ENCODE assay signal across 24 cellular contexts in the genomic region with DNA sequence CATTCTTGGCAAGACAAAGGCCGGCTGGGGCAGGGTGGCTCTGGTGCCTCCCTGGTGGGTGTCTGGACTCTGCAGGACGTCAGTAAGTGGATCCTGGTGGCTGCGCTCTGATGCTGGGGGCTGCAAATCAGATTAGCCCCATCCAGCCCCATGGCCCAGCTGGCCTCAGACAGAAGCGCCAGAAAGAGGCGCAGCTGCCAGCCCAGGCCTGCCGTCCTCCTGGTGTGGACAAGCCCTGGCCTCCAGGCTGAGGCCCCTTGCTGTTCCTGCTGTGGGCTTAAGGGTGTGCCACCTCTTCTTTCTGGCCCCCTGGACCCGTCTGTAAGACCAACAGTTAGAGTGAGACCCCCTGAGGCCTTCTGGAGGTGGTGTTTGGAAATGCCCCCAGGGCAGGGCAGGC. TPM values are rescaled to one million over a fixed set of nuclear protein-coding genes. Genes with fewer than 3 reads are reported as not detected.
A peak's percentile ranks its signal among the peaks of the same experiment; 100 is the strongest.
DNase-seq lines count a peak whose midpoint lies in the region; ATAC-seq, FAIRE-seq and TF ChIP-seq lines count a peak whose summit lies in the region.
"Had no signal": no experiment of that assay in that cellular context is flagged by ENCODE, and none has a peak within 500 bp of the region (broad histone marks: within the 10 kb centered on the region; RNA-seq: fewer than 3 reads in every experiment).

No MANE protein-coding gene starts in this region.

- no TSS peak for BruUV-seq in HepG2 (replicated peaks; lab: Mats Ljungman, UMichigan)

- H3K9ac ChIP-seq in HepG2 (ENCODE audit: insufficient read depth, low read depth, low read length), result no peak overlapping the region

- no peak for TF ChIP-seq RAD21 in HepG2 (CRISPR knock-in tag; IDR thresholded peaks at IDR 0.05)

- peaks cover 29 to 64% (median 43%) of the 10 kb centered on the region in 7 donors for H3K4me1 Mint-ChIP-seq in naive thymus-derived CD4-positive, alpha-beta T cell

- H3K4me2 ChIP-seq in HepG2 (ENCODE audit: low read depth, low read length), result no peak overlapping the region

- DNase-seq in HepG2 (ENCODE audit: low spot score) (no peak), right lobe of liver (no peak), SK-N-DZ (ENCODE audit: low spot score) (peak; percentile 97), sigmoid colon (no peak), tibial nerve (ENCODE audit: low spot score in 2 of 2) (no peak), GM13976 (ENCODE audit: low spot score) (no peak)
- DNase-seq in effector memory CD4-positive, alpha-beta T cell, result no peak
- DNase-seq in naive thymus-derived CD4-positive, alpha-beta T cell, result no peak
- DNase-seq: 8988T, H7, IMR-90, NCI-H1436, NCI-H2029 treated with DMSO at 0.1 percent for 48 hours, NCI-H2171, NCI-H446, NCI-H748 treated with DMSO at 0.1 percent for 48 hours, RPMI8226, SIG-M5 had no signal

- TF ChIP-seq CTCF in HepG2 (CRISPR knock-in tag; IDR thresholded peaks at IDR 0.05) (no peak), right lobe of liver (IDR thresholded peaks at IDR 0.05) (no peak), sigmoid colon (IDR thresholded peaks at IDR 0.05) (no peak), tibial nerve (IDR thresholded peaks at IDR 0.05) (no peak), GM13976 (IDR thresholded peaks at IDR 0.05; ENCODE audit: borderline replicate concordance, control extremely low read depth, extremely low read depth, insufficient read depth, missing control alignments) (no peak)

- TF ChIP-seq POLR2A in HepG2 (IDR thresholded peaks at IDR 0.05; ENCODE audit: insufficient read depth in 1 of 2, low read depth in 2 of 2, low read length in 2 of 2), result no peak
- no peak for TF ChIP-seq POLR2A in right lobe of liver (IDR thresholded peaks at IDR 0.05)
- TF ChIP-seq POLR2A in sigmoid colon (IDR thresholded peaks at IDR 0.05), result no peak
- TF ChIP-seq POLR2A in tibial nerve (IDR thresholded peaks at IDR 0.05), result no peak

- H3K27ac Mint-ChIP-seq in naive thymus-derived CD4-positive, alpha-beta T cell, result peak overlapping the region in 1 of 9 donors; percentile 99

- H3K27me3 Mint-ChIP-seq in naive thymus-derived CD4-positive, alpha-beta T cell, result peaks cover 0 to 11% (median 0%) of the 10 kb centered on the region in 5 donors

- intact Hi-C loops in HepG2 (cut with micrococcal nuclease; ENCODE audit: unreplicated experiment) (no loop called here), right lobe of liver (cut with DNase I) (no loop called here), sigmoid colon (cut with DNase I) (no loop called here)
- intact Hi-C loops in naive thymus-derived CD4-positive, alpha-beta T cell (cut with micrococcal nuclease), result no loop called here

- H3K79me2 ChIP-seq in HepG2 (ENCODE audit: insufficient read depth, low read length), result no peaks in the 10 kb centered on the region

- H3K36me3 ChIP-seq in HepG2 (replicated peaks in 1 of 2; ENCODE audit: control insufficient read depth in 1 of 2, insufficient read depth in 2 of 2, low read length in 2 of 2), result no peaks in the 10 kb centered on the region
- H3K36me3 ChIP-seq in right lobe of liver, result no peaks in the 10 kb centered on the region
- no peaks in the 10 kb centered on the region for H3K36me3 ChIP-seq in effector memory CD4-positive, alpha-beta T cell (ENCODE audit: control insufficient read depth, insufficient read depth, low read length)
- no peaks in the 10 kb centered on the region for H3K36me3 ChIP-seq in sigmoid colon
- no peaks in the 10 kb centered on the region for H3K36me3 ChIP-seq in tibial nerve
- H3K36me3 ChIP-seq in naive thymus-derived CD4-positive, alpha-beta T cell (ENCODE audit: control insufficient read depth in 2 of 3, insufficient read depth in 3 of 3, low read length in 3 of 3), result no peaks in the 10 kb centered on the region

- H2AFZ ChIP-seq in HepG2 (ENCODE audit: low read length), result no peak overlapping the region

- WGBS in HepG2 (ENCODE audit: low lambda C conversion rate), result 52% methylated on average over 5 of the region's 7 CpGs
- WGBS in right lobe of liver (ENCODE audit: insufficient coverage, low coverage, low lambda C conversion rate, missing lambda C conversion rate), result 100% methylated on average over 1 of the region's 7 CpGs
- 93% methylated on average over 7 of the region's 7 CpGs for WGBS in sigmoid colon, 2 donors
- 55 to 90% methylated on average over 2 to 4 of the region's 7 CpGs for WGBS in tibial nerve, 2 donors

- no peaks in the 10 kb centered on the region for H4K20me1 ChIP-seq in HepG2 (ENCODE audit: insufficient read depth, low read length)

- no peak for ATAC-seq in HepG2
- no peak for ATAC-seq in right lobe of liver
- no peak for ATAC-seq in naive thymus-derived CD4-positive, alpha-beta T cell

- H3K4me3 Mint-ChIP-seq in naive thymus-derived CD4-positive, alpha-beta T cell, result no peak overlapping the region

- H3K9me3 ChIP-seq in HepG2 (ENCODE audit: low read length) (no peaks in the 10 kb centered on the region), right lobe of liver (no peaks in the 10 kb centered on the region), sigmoid colon (no peaks in the 10 kb centered on the region), tibial nerve (no peaks in the 10 kb centered on the region)
- H3K9me3 ChIP-seq in effector memory CD4-positive, alpha-beta T cell (ENCODE audit: control insufficient read depth, low read length), result no peaks in the 10 kb centered on the region
- no peaks in the 10 kb centered on the region for H3K9me3 ChIP-seq in naive thymus-derived CD4-positive, alpha-beta T cell (ENCODE audit: control insufficient read depth in 2 of 3, low read length in 3 of 3)

- in situ Hi-C loops in HepG2 (cut with HindIII; ENCODE audit: extremely low pct_ligation_motif_present, low pct_unique_long_range_greater_than_20kb) (no loop called here), GM13976 (cut with MboI; ENCODE audit: low sequenced_read_pairs, unreplicated experiment) (no loop called here)

- H3K27ac ChIP-seq in HepG2 (ENCODE audit: extremely low read length, insufficient read depth, low read length) (no peak overlapping the region), right lobe of liver (no peak overlapping the region), sigmoid colon (no peak overlapping the region), tibial nerve (no peak overlapping the region)
- H3K27ac ChIP-seq in effector memory CD4-positive, alpha-beta T cell (ENCODE audit: insufficient read depth, low read length, poor library complexity, severe bottlenecking), result peak overlapping the region; percentile 88
- no peak overlapping the region for H3K27ac ChIP-seq in naive thymus-derived CD4-positive, alpha-beta T cell (ENCODE audit: low read depth, low read length)
- H3K27ac ChIP-seq: HL-60 had no signal

- peaks cover 75% of the 10 kb centered on the region for H3K4me1 ChIP-seq in HepG2 (ENCODE audit: insufficient read depth, low read length)
- H3K4me1 ChIP-seq in right lobe of liver, result peaks cover 0 to 4% (median 0%) of the 10 kb centered on the region in 4 donors
- H3K4me1 ChIP-seq in effector memory CD4-positive, alpha-beta T cell (ENCODE audit: control insufficient read depth, insufficient read depth, low read length, poor library complexity, severe bottlenecking), result peaks cover 52% of the 10 kb centered on the region
- H3K4me1 ChIP-seq in sigmoid colon, result peaks cover 0 to 23% (median 11%) of the 10 kb centered on the region in 4 donors
- peaks cover 0 to 53% (median 31%) of the 10 kb centered on the region in 4 donors for H3K4me1 ChIP-seq in tibial nerve
- H3K4me1 ChIP-seq in naive thymus-derived CD4-positive, alpha-beta T cell (ENCODE audit: control insufficient read depth in 2 of 2, insufficient read depth in 2 of 2, low read length in 2 of 2), result peaks cover 52 to 59% of the 10 kb centered on the region in 2 donors

- POLR2A ChIA-PET in HepG2 (lab: Yijun Ruan, JAX), result no interaction called here
- POLR2A ChIA-PET in naive thymus-derived CD4-positive, alpha-beta T cell (lab: Charles Lee), result interaction anchor here (9.2 kb wide), 1 partner anchor 10 kb away, joined by 401 read pairs; a partner anchor contains a TSS

- H3K36me3 Mint-ChIP-seq in naive thymus-derived CD4-positive, alpha-beta T cell, result no peaks in the 10 kb centered on the region

- H3K27me3 ChIP-seq in HepG2 (ENCODE audit: control insufficient read depth in 1 of 2, insufficient read depth in 2 of 2, low read length in 2 of 2), result peaks cover 6 to 84% of the 10 kb centered on the region in 2 experiments; a peak in 4 of 5 replicates
- H3K27me3 ChIP-seq in right lobe of liver, result no peaks in the 10 kb centered on the region
- no peaks in the 10 kb centered on the region for H3K27me3 ChIP-seq in effector memory CD4-positive, alpha-beta T cell (replicated peaks; ENCODE audit: control insufficient read depth, insufficient read depth, low read length, poor library complexity, severe bottlenecking)
- peaks cover 0 to 2% (median 2%) of the 10 kb centered on the region in 3 donors for H3K27me3 ChIP-seq in sigmoid colon
- H3K27me3 ChIP-seq in tibial nerve, result no peaks in the 10 kb centered on the region
- H3K27me3 ChIP-seq in naive thymus-derived CD4-positive, alpha-beta T cell (ENCODE audit: control insufficient read depth in 2 of 2, insufficient read depth in 2 of 2, low read length in 2 of 2), result no peaks in the 10 kb centered on the region

- FAIRE-seq in HepG2 (lab: Jason Lieb, UNC), result no peak
- FAIRE-seq: D721Med, GM12892 had no signal

- peaks cover 0 to 3% (median 0%) of the 10 kb centered on the region in 11 donors for H3K9me3 Mint-ChIP-seq in naive thymus-derived CD4-positive, alpha-beta T cell

- CTCF ChIA-PET in HepG2 (lab: Yijun Ruan, JAX; ENCODE audit: low intra/inter-chr PET ratio, low total read pairs), result no interaction called here
- CTCF ChIA-PET in naive thymus-derived CD4-positive, alpha-beta T cell (lab: Charles Lee), result no interaction called here

- H3K4me3 ChIP-seq in HepG2 (replicated peaks in 1 of 3; ENCODE audit: insufficient read depth in 1 of 3, low read depth in 2 of 3, low read length in 3 of 3) (no peak overlapping the region), right lobe of liver (no peak overlapping the region), sigmoid colon (no peak overlapping the region), tibial nerve (no peak overlapping the region)
- H3K4me3 ChIP-seq in effector memory CD4-positive, alpha-beta T cell (ENCODE audit: insufficient read depth, low read depth, low read length, poor library complexity, severe bottlenecking), result no peak overlapping the region
- H3K4me3 ChIP-seq in naive thymus-derived CD4-positive, alpha-beta T cell (ENCODE audit: low read length), result no peak overlapping the region

- TF ChIP-seq EP300 in HepG2 (IDR thresholded peaks at IDR 0.05; ENCODE audit: low read depth in 2 of 2, low read length in 2 of 2) (no peak), HepG2 (CRISPR knock-in tag; IDR thresholded peaks at IDR 0.05; ENCODE audit: borderline replicate concordance) (no peak), sigmoid colon (IDR thresholded peaks at IDR 0.05) (no peak), tibial nerve (IDR thresholded peaks at IDR 0.05) (no peak)

RNA-seq across cellular contexts. Expression of a gene that starts 5.9 kb away (rescaled TPM):
- 0.44 TPM in 1 of 2 replicates, not detected in the other for total RNA-seq in HepG2 (2016; rRNA removed; fragmentation: Illumina TruSeq; extraction: Trizol)
- not detected in 2 replicates for total RNA-seq in HepG2 (2016; cell fraction: cytosol; rRNA removed; fragmentation: Illumina TruSeq; extraction: Trizol; ENCODE audit: low read depth)
- total RNA-seq in HepG2 (2016; cell fraction: insoluble cytoplasmic fraction; rRNA removed; fragmentation: Illumina TruSeq; extraction: Trizol), result 0.18 and 0.80 TPM in 2 replicates
- 0.22 and 0.24 TPM in 2 replicates for total RNA-seq in HepG2 (2016; cell fraction: membrane; rRNA removed; fragmentation: Illumina TruSeq; extraction: Trizol)
- 0.19 and 0.81 TPM in 2 replicates for total RNA-seq in HepG2 (2016; cell fraction: nucleus; rRNA removed; fragmentation: Illumina TruSeq; extraction: Trizol)
- polyA plus RNA-seq in HepG2 (2011; rRNA removed), result 1.5 and 1.6 TPM in 2 replicates
- 1.1 and 2.1 TPM in 2 replicates for polyA plus RNA-seq in HepG2 (2011; cell fraction: cytosol; rRNA removed)
- polyA plus RNA-seq in HepG2 (2011; cell fraction: nucleus; rRNA removed), result 3.6 and 4.6 TPM in 2 replicates
- 0.72 and 1.2 TPM in 2 replicates for polyA plus RNA-seq in HepG2 (2012)
- polyA plus RNA-seq in HepG2 (2016; cell fraction: cytosol; fragmentation: Illumina TruSeq; extraction: Trizol; ENCODE audit: low read depth), result 0.07 and 0.11 TPM in 2 replicates
- polyA plus RNA-seq in HepG2 (2016; cell fraction: insoluble cytoplasmic fraction; fragmentation: Illumina TruSeq; extraction: Trizol; ENCODE audit: low read depth), result 0.16 TPM in 1 of 2 replicates, not detected in the other
- 0.12 and 0.18 TPM in 2 replicates for polyA plus RNA-seq in HepG2 (2016; cell fraction: membrane; fragmentation: Illumina TruSeq; extraction: Trizol; ENCODE audit: low read depth)
- polyA plus RNA-seq in HepG2 (2016; cell fraction: nucleus; fragmentation: Illumina TruSeq; extraction: Trizol; ENCODE audit: insufficient read depth, low read depth), result 0.70 and 1.00 TPM in 2 replicates
- 3.4 and 11.1 TPM in 2 replicates for polyA minus RNA-seq in HepG2 (2011; rRNA and poly(A)+ RNA removed; ENCODE audit: low replicate concordance)
- polyA minus RNA-seq in HepG2 (2011; cell fraction: cytosol; rRNA and poly(A)+ RNA removed), result 1.5 TPM in 2 replicates
- 2.4 and 4.6 TPM in 2 replicates for polyA minus RNA-seq in HepG2 (2011; cell fraction: nucleus; rRNA and poly(A)+ RNA removed)
- total RNA-seq in right lobe of liver, result 1 to 10 TPM; 1.0 to 4.3 (median 1.7) TPM
- 21.8 and 24.5 TPM in 2 replicates for polyA plus RNA-seq in SK-N-DZ (2014; cell fraction: cytosol; rRNA removed)
- 50.4 and 51.5 TPM in 2 replicates for polyA plus RNA-seq in SK-N-DZ (2014; cell fraction: nucleus; rRNA removed)
- total RNA-seq in sigmoid colon, result 1 to 10 TPM; 1.8 to 5.8 (median 5.3) TPM
- 10 to 100 TPM in 2 of 3 donors, 1 to 10 TPM in 1; 9.2 to 34.5 (median 14.4) TPM for polyA plus RNA-seq in sigmoid colon
- total RNA-seq in tibial nerve, result 10 to 100 TPM in 3 of 4 donors, 1 to 10 TPM in 1; 8.8 to 21.6 (median 11.3) TPM
- 100 to 1,000 TPM; 114 to 246 (median 151) TPM for total RNA-seq in naive thymus-derived CD4-positive, alpha-beta T cell
- polyA plus RNA-seq in naive thymus-derived CD4-positive, alpha-beta T cell, result 1 to 10 TPM; 1.2 to 2.3 TPM

RNA-seq across cellular contexts. Expression of a gene that starts 37.5 kb away (rescaled TPM):
- not detected in 2 replicates for total RNA-seq in HepG2 (2016; rRNA removed; fragmentation: Illumina TruSeq; extraction: Trizol)
- total RNA-seq in HepG2 (2016; cell fraction: cytosol; rRNA removed; fragmentation: Illumina TruSeq; extraction: Trizol; ENCODE audit: low read depth), result not detected in 2 replicates
- total RNA-seq in HepG2 (2016; cell fraction: insoluble cytoplasmic fraction; rRNA removed; fragmentation: Illumina TruSeq; extraction: Trizol), result not detected in 2 replicates
- not detected in 2 replicates for total RNA-seq in HepG2 (2016; cell fraction: membrane; rRNA removed; fragmentation: Illumina TruSeq; extraction: Trizol)
- not detected in 2 replicates for total RNA-seq in HepG2 (2016; cell fraction: nucleus; rRNA removed; fragmentation: Illumina TruSeq; extraction: Trizol)
- polyA plus RNA-seq in HepG2 (2011; rRNA removed), result not detected in 2 replicates
- not detected in 2 replicates for polyA plus RNA-seq in HepG2 (2011; cell fraction: cytosol; rRNA removed)
- polyA plus RNA-seq in HepG2 (2011; cell fraction: nucleus; rRNA removed), result not detected in 2 replicates
- not detected in 2 replicates for polyA plus RNA-seq in HepG2 (2012)
- polyA plus RNA-seq in HepG2 (2016; cell fraction: cytosol; fragmentation: Illumina TruSeq; extraction: Trizol; ENCODE audit: low read depth), result not detected in 2 replicates
- polyA plus RNA-seq in HepG2 (2016; cell fraction: insoluble cytoplasmic fraction; fragmentation: Illumina TruSeq; extraction: Trizol; ENCODE audit: low read depth), result not detected in 2 replicates
- not detected in 2 replicates for polyA plus RNA-seq in HepG2 (2016; cell fraction: membrane; fragmentation: Illumina TruSeq; extraction: Trizol; ENCODE audit: low read depth)
- not detected in 2 replicates for polyA plus RNA-seq in HepG2 (2016; cell fraction: nucleus; fragmentation: Illumina TruSeq; extraction: Trizol; ENCODE audit: insufficient read depth, low read depth)
- polyA minus RNA-seq in HepG2 (2011; rRNA and poly(A)+ RNA removed; ENCODE audit: low replicate concordance), result not detected in 2 replicates
- polyA minus RNA-seq in HepG2 (2011; cell fraction: cytosol; rRNA and poly(A)+ RNA removed), result not detected in 2 replicates
- polyA minus RNA-seq in HepG2 (2011; cell fraction: nucleus; rRNA and poly(A)+ RNA removed), result not detected in 2 replicates
- not detected for total RNA-seq in right lobe of liver
- polyA plus RNA-seq in SK-N-DZ (2014; cell fraction: cytosol; rRNA removed), result not detected in 2 replicates
- polyA plus RNA-seq in SK-N-DZ (2014; cell fraction: nucleus; rRNA removed), result not detected in 2 replicates
- not detected for total RNA-seq in sigmoid colon
- polyA plus RNA-seq in sigmoid colon, result not detected
- not detected for total RNA-seq in tibial nerve
- not detected for total RNA-seq in naive thymus-derived CD4-positive, alpha-beta T cell
- not detected for polyA plus RNA-seq in naive thymus-derived CD4-positive, alpha-beta T cell
- total RNA-seq: H7, HT1080, IMR-90, M059J had no signal
- polyA plus RNA-seq: AG04450, IMR-90 had no signal

RNA-seq across cellular contexts. Expression of a gene that starts 41.6 kb away (rescaled TPM):
- total RNA-seq in HepG2 (2016; rRNA removed; fragmentation: Illumina TruSeq; extraction: Trizol) (16.7 and 20.3 TPM in 2 replicates), right lobe of liver (10 to 100 TPM; 11.1 to 25.9 (median 14.8) TPM), sigmoid colon (10 to 100 TPM; 17.8 to 24.6 (median 22.1) TPM), tibial nerve (10 to 100 TPM; 38.0 to 72.9 (median 52.0) TPM)
- total RNA-seq in HepG2 (2016; cell fraction: cytosol; rRNA removed; fragmentation: Illumina TruSeq; extraction: Trizol; ENCODE audit: low read depth), result 3.4 and 3.6 TPM in 2 replicates
- 13.2 and 21.6 TPM in 2 replicates for total RNA-seq in HepG2 (2016; cell fraction: insoluble cytoplasmic fraction; rRNA removed; fragmentation: Illumina TruSeq; extraction: Trizol)
- total RNA-seq in HepG2 (2016; cell fraction: membrane; rRNA removed; fragmentation: Illumina TruSeq; extraction: Trizol), result 6.7 and 7.9 TPM in 2 replicates
- total RNA-seq in HepG2 (2016; cell fraction: nucleus; rRNA removed; fragmentation: Illumina TruSeq; extraction: Trizol), result 18.7 and 21.1 TPM in 2 replicates
- polyA plus RNA-seq in HepG2 (2011; rRNA removed) (10.2 and 14.6 TPM in 2 replicates), sigmoid colon (10 to 100 TPM in 2 of 3 donors, 1 to 10 TPM in 1; 9.6 to 25.9 (median 11.3) TPM)
- polyA plus RNA-seq in HepG2 (2011; cell fraction: cytosol; rRNA removed), result 5.0 and 10.7 TPM in 2 replicates
- polyA plus RNA-seq in HepG2 (2011; cell fraction: nucleus; rRNA removed), result 126 and 171 TPM in 2 replicates
- polyA plus RNA-seq in HepG2 (2012), result 10.2 and 14.9 TPM in 2 replicates
- 1.2 and 1.3 TPM in 2 replicates for polyA plus RNA-seq in HepG2 (2016; cell fraction: cytosol; fragmentation: Illumina TruSeq; extraction: Trizol; ENCODE audit: low read depth)
- polyA plus RNA-seq in HepG2 (2016; cell fraction: insoluble cytoplasmic fraction; fragmentation: Illumina TruSeq; extraction: Trizol; ENCODE audit: low read depth), result 10.1 and 12.8 TPM in 2 replicates
- 3.8 and 4.4 TPM in 2 replicates for polyA plus RNA-seq in HepG2 (2016; cell fraction: membrane; fragmentation: Illumina TruSeq; extraction: Trizol; ENCODE audit: low read depth)
- polyA plus RNA-seq in HepG2 (2016; cell fraction: nucleus; fragmentation: Illumina TruSeq; extraction: Trizol; ENCODE audit: insufficient read depth, low read depth), result 43.7 and 48.3 TPM in 2 replicates
- 16.2 and 23.5 TPM in 2 replicates for polyA minus RNA-seq in HepG2 (2011; rRNA and poly(A)+ RNA removed; ENCODE audit: low replicate concordance)
- 7.9 and 8.9 TPM in 2 replicates for polyA minus RNA-seq in HepG2 (2011; cell fraction: cytosol; rRNA and poly(A)+ RNA removed)
- polyA minus RNA-seq in HepG2 (2011; cell fraction: nucleus; rRNA and poly(A)+ RNA removed), result 10.3 and 10.4 TPM in 2 replicates
- 76.1 and 82.5 TPM in 2 replicates for polyA plus RNA-seq in SK-N-DZ (2014; cell fraction: cytosol; rRNA removed)
- 306 and 317 TPM in 2 replicates for polyA plus RNA-seq in SK-N-DZ (2014; cell fraction: nucleus; rRNA removed)
- 10 to 100 TPM; 24.6 to 45.5 (median 37.0) TPM for total RNA-seq in naive thymus-derived CD4-positive, alpha-beta T cell
- 10 to 100 TPM; 23.4 to 58.9 TPM for polyA plus RNA-seq in naive thymus-derived CD4-positive, alpha-beta T cell

RNA-seq across cellular contexts. Expression of a gene that starts 45.1 kb away (rescaled TPM):
- total RNA-seq in HepG2 (2016; rRNA removed; fragmentation: Illumina TruSeq; extraction: Trizol), result 2.5 and 3.0 TPM in 2 replicates
- total RNA-seq in HepG2 (2016; cell fraction: cytosol; rRNA removed; fragmentation: Illumina TruSeq; extraction: Trizol; ENCODE audit: low read depth), result 1.8 and 2.7 TPM in 2 replicates
- total RNA-seq in HepG2 (2016; cell fraction: insoluble cytoplasmic fraction; rRNA removed; fragmentation: Illumina TruSeq; extraction: Trizol), result 1.6 and 2.7 TPM in 2 replicates
- 3.0 and 4.1 TPM in 2 replicates for total RNA-seq in HepG2 (2016; cell fraction: membrane; rRNA removed; fragmentation: Illumina TruSeq; extraction: Trizol)
- total RNA-seq in HepG2 (2016; cell fraction: nucleus; rRNA removed; fragmentation: Illumina TruSeq; extraction: Trizol), result 2.9 and 4.3 TPM in 2 replicates
- polyA plus RNA-seq in HepG2 (2011; rRNA removed), result 1.5 and 1.7 TPM in 2 replicates
- 0.54 and 0.68 TPM in 2 replicates for polyA plus RNA-seq in HepG2 (2011; cell fraction: cytosol; rRNA removed)
- polyA plus RNA-seq in HepG2 (2011; cell fraction: nucleus; rRNA removed), result 4.0 and 6.8 TPM in 2 replicates
- polyA plus RNA-seq in HepG2 (2012), result 0.59 and 0.83 TPM in 2 replicates
- polyA plus RNA-seq in HepG2 (2016; cell fraction: cytosol; fragmentation: Illumina TruSeq; extraction: Trizol; ENCODE audit: low read depth), result 2.5 and 2.6 TPM in 2 replicates
- 2.2 and 3.8 TPM in 2 replicates for polyA plus RNA-seq in HepG2 (2016; cell fraction: insoluble cytoplasmic fraction; fragmentation: Illumina TruSeq; extraction: Trizol; ENCODE audit: low read depth)
- polyA plus RNA-seq in HepG2 (2016; cell fraction: membrane; fragmentation: Illumina TruSeq; extraction: Trizol; ENCODE audit: low read depth), result 3.3 and 3.7 TPM in 2 replicates
- 6.7 and 9.8 TPM in 2 replicates for polyA plus RNA-seq in HepG2 (2016; cell fraction: nucleus; fragmentation: Illumina TruSeq; extraction: Trizol; ENCODE audit: insufficient read depth, low read depth)
- 0.62 and 22.8 TPM in 2 replicates for polyA minus RNA-seq in HepG2 (2011; rRNA and poly(A)+ RNA removed; ENCODE audit: low replicate concordance)
- 0.62 and 1.5 TPM in 2 replicates for polyA minus RNA-seq in HepG2 (2011; cell fraction: cytosol; rRNA and poly(A)+ RNA removed)
- 1.5 and 2.2 TPM in 2 replicates for polyA minus RNA-seq in HepG2 (2011; cell fraction: nucleus; rRNA and poly(A)+ RNA removed)
- total RNA-seq in right lobe of liver, result 1 to 10 TPM; 3.7 to 7.0 (median 4.0) TPM
- polyA plus RNA-seq in SK-N-DZ (2014; cell fraction: cytosol; rRNA removed), result 2.9 and 3.2 TPM in 2 replicates
- 13.3 and 22.4 TPM in 2 replicates for polyA plus RNA-seq in SK-N-DZ (2014; cell fraction: nucleus; rRNA removed)
- 10 to 100 TPM in 2 of 4 donors, 1 to 10 TPM in 2; 6.4 to 22.4 (median 11.8) TPM for total RNA-seq in sigmoid colon
- polyA plus RNA-seq in sigmoid colon, result 10 to 100 TPM in 1 of 3 donors, 1 to 10 TPM in 2; 8.1 to 19.6 (median 9.6) TPM
- 10 to 100 TPM; 16.8 to 46.9 (median 26.9) TPM for total RNA-seq in tibial nerve
- 10 to 100 TPM in 1 of 5 experiments, 1 to 10 TPM in 4; 4.8 to 10.4 (median 7.5) TPM for total RNA-seq in naive thymus-derived CD4-positive, alpha-beta T cell
- polyA plus RNA-seq in naive thymus-derived CD4-positive, alpha-beta T cell, result 1 to 10 TPM; 1.6 to 1.9 TPM

Comparison
In these comparisons a context has a peak if more than half of its experiments do, and no peak if none do; other contexts are left out.
1. RNA of a gene that starts 5.9 kb away (total RNA-seq): 114 to 246 TPM in naive thymus-derived CD4-positive, alpha-beta T cell; 8.8 to 21.6 TPM in tibial nerve, 1.8 to 5.8 TPM in sigmoid colon, 1.0 to 4.3 TPM in right lobe of liver and 0.18 to 0.81 TPM in HepG2; every median in the first group is over 4 times any median in the second.